ENCODE assay signal across 1 cellular context in genomic region chr16:28824548-28824973, GRCh38.
TF ChIP-seq lines count a peak whose summit lies in the region.

No MANE protein-coding gene starts in this region.

TF ChIP-seq in K562, 482 proteins besides CTCF, POLR2A, EP300 and RAD21 (continued from another document):
- TF ChIP-seq, protein P1, sequence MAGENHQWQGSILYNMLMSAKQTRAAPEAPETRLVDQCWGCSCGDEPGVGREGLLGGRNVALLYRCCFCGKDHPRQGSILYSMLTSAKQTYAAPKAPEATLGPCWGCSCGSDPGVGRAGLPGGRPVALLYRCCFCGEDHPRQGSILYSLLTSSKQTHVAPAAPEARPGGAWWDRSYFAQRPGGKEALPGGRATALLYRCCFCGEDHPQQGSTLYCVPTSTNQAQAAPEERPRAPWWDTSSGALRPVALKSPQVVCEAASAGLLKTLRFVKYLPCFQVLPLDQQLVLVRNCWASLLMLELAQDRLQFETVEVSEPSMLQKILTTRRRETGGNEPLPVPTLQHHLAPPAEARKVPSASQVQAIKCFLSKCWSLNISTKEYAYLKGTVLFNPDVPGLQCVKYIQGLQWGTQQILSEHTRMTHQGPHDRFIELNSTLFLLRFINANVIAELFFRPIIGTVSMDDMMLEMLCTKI (IDR thresholded peaks at IDR 0.05; ENCODE audit: partially characterized antibody), result no peak
- peak; percentile 79; the same call in 1 of the 2 replicates for TF ChIP-seq FOSL1 (tag; conservative IDR thresholded peaks at IDR 0.05)
